Comparison of ENCODE assay signal across 8 cellular contexts in genomic region chr17:44794699-44795413, GRCh38. TPM values are rescaled to one million over a fixed set of nuclear protein-coding genes. Genes with fewer than 3 reads are reported as not detected.
DNase-seq lines count a peak whose midpoint lies in the region; ATAC-seq and TF ChIP-seq lines count a peak whose summit lies in the region.

No MANE protein-coding gene starts in this region.

- H3K27me3 ChIP-seq in HUES64 (ENCODE audit: insufficient read depth, low read length) (no peaks in the 10 kb centered on the region), adipocyte (replicated peaks; ENCODE audit: control insufficient read depth, insufficient read depth, low read length) (no peaks in the 10 kb centered on the region), thyroid gland (no peaks in the 10 kb centered on the region)

- peak overlapping the region; percentile 76; the same call in 1 of the 2 replicates for H3K27ac ChIP-seq in HUES64 (ENCODE audit: low read depth, low read length)
- peak overlapping the region; percentile 18 to 33 (median 30) for H3K27ac ChIP-seq in thyroid gland

- H3K4me3 ChIP-seq in HUES64 (ENCODE audit: low read length) (no peak overlapping the region), adipocyte (ENCODE audit: low read length) (peak overlapping the region; percentile 3), thyroid gland (replicated peaks in 1 of 3) (no peak overlapping the region)

- no peak for TF ChIP-seq POLR2A in thyroid gland (IDR thresholded peaks at IDR 0.05)

- peak; percentile 53 for DNase-seq in adipocyte (ENCODE audit: low read depth)
- peak; percentile 84 for DNase-seq in islet precursor cell
- DNase-seq in thyroid gland: no peak
- no peak for DNase-seq in activated effector memory CD4-positive, alpha-beta T cell treated with anti-CD3 and anti-CD28 coated beads, Interleukin-2, amount 50 U/mL, for 16 hours
- DNase-seq in NCI-H774 (lab: John Stamatoyannopoulos, UW): no peak

- peaks cover 10% of the 10 kb centered on the region; the same call in 1 of the 2 replicates for H3K4me1 ChIP-seq in HUES64 (ENCODE audit: insufficient read depth, low read length)
- peaks cover 26% of the 10 kb centered on the region for H3K4me1 ChIP-seq in adipocyte (ENCODE audit: control insufficient read depth, insufficient read depth, low read length)
- peaks cover 0 to 8% of the 10 kb centered on the region in 2 donors for H3K4me1 ChIP-seq in thyroid gland

- no peak for TF ChIP-seq CTCF in thyroid gland (IDR thresholded peaks at IDR 0.05)

- H3K9me3 ChIP-seq in HUES64 (ENCODE audit: insufficient read depth, low read depth, low read length): no peaks in the 10 kb centered on the region
- no peaks in the 10 kb centered on the region for H3K9me3 ChIP-seq in adipocyte (ENCODE audit: control insufficient read depth, low read length)
- H3K9me3 ChIP-seq in thyroid gland: no peaks in the 10 kb centered on the region

- WGBS in HUES64: 79% methylated on average over 13 of the region's 14 CpGs
- WGBS in thyroid gland, 2 donors: 62 to 68% methylated on average over 14 of the region's 14 CpGs

- intact Hi-C loops in thyroid gland (cut with DNase I): no loop called here

- ATAC-seq in GM21526 (IDR thresholded peaks at IDR 0.05; ENCODE audit: low FRiP score, unreplicated experiment) (no peak), GM21723 (IDR thresholded peaks at IDR 0.05; ENCODE audit: unreplicated experiment) (no peak)

- peak overlapping the region; percentile 37; the same call in 1 of the 2 replicates for H3K9ac ChIP-seq in HUES64 (ENCODE audit: low read depth, low read length)
- peak overlapping the region; percentile 39 for H3K9ac ChIP-seq in adipocyte (ENCODE audit: low read length)

- H3K36me3 ChIP-seq in HUES64 (ENCODE audit: insufficient read depth, low read length) (peaks cover 25% of the 10 kb centered on the region), adipocyte (ENCODE audit: control insufficient read depth, insufficient read depth, low read length, severe bottlenecking) (no peaks in the 10 kb centered on the region), thyroid gland (no peaks in the 10 kb centered on the region)

RNA-seq across cellular contexts. Expression of gene GJC1, which starts 35.2 kb away (rescaled TPM):
- 59.1 TPM for polyA plus RNA-seq in HUES64 (2013, experiment 1 of 2)
- polyA plus RNA-seq in HUES64 (2013, experiment 2 of 2): 60.9 TPM
- total RNA-seq in thyroid gland: 1 to 10 TPM; 1.4 to 6.1 (median 3.8) TPM

RNA-seq across cellular contexts. Expression of gene ADAM11, which starts 36.1 kb away (rescaled TPM):
- 2.1 TPM for polyA plus RNA-seq in HUES64 (2013, experiment 1 of 2)
- 1.8 TPM for polyA plus RNA-seq in HUES64 (2013, experiment 2 of 2)
- total RNA-seq in thyroid gland: under 1 TPM in 3 of 4 donors, not detected in 1; 0.22 to 0.29 (median 0.27) TPM

RNA-seq across cellular contexts. Expression of gene HIGD1B, which starts 52.8 kb away (rescaled TPM):
- not detected for polyA plus RNA-seq in HUES64 (2013, experiment 1 of 2)
- not detected for polyA plus RNA-seq in HUES64 (2013, experiment 2 of 2)
- total RNA-seq in thyroid gland: not detected

Comparison
In these comparisons a context has a peak if more than half of its experiments do, and no peak if none do; other contexts are left out.
1. DNase-seq: peak in adipocyte (single experiment) and islet precursor cell (single experiment); none in thyroid gland (0 of 2), activated effector memory CD4-positive, alpha-beta T cell treated with anti-CD3 and anti-CD28 coated beads, Interleukin-2, amount 50 U/mL, for 16 hours (single experiment) and NCI-H774 (single experiment).